In the genomic region with DNA sequence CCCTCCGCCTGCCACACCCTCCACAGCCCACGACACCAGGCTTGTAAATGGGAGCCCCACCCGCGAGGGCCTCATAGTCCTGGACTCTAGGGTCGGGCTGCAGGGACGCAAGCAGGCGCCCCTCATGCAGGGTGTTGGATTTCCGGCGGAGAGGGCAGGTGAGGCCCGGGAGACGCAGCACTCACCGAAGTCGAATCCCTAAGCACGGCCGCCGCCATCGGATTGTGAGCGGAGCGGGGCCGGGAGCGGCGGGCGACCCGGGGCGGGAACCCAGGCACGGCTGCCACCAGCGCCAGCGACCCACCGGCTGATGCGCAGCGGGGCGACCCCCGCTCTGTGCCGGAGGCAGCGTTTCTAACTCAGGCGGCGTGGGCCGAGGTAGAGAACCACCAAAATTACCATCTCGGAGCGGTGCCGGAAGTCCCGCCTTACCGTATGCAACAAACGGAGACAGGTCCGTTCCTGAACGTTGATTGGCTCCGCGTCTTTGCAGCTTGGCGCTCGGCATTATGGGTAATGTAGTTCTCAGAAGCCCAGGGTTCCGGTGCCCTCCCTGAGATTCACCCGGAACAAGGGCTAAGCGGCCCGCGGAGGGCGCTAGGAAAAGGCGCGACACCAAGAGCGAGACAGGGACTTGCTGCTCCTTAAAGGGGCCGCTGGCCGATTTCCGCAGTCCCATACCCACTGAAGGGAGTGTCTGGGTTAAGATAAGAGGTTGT, we compare ENCODE assay signal across 8 cellular contexts. TPM values are rescaled to one million over a fixed set of nuclear protein-coding genes. Genes with fewer than 3 reads are reported as not detected.
DNase-seq lines count a peak whose midpoint lies in the region; ATAC-seq and TF ChIP-seq lines count a peak whose summit lies in the region.

ZNF416 (minus strand) TSS at position 425 of the 719 bp plus-strand sequence; CDS start at position 218, 207 bp downstream.

- peaks cover 31% of the 10 kb centered on the region for H3K36me3 ChIP-seq in GM23338 (ENCODE audit: insufficient read depth)
- peaks cover 20 to 33% (median 27%) of the 10 kb centered on the region in 3 experiments for H3K36me3 ChIP-seq in naive thymus-derived CD4-positive, alpha-beta T cell (ENCODE audit: control insufficient read depth in 2 of 3, insufficient read depth in 3 of 3, low read length in 3 of 3)

- POLR2A ChIA-PET in naive thymus-derived CD4-positive, alpha-beta T cell (lab: Charles Lee): interaction anchor here (0.9 to 1.5 kb wide), 8 partner anchors 8 to 635 kb away, joined by 3 to 7 read pairs (median 3); partner anchors contain the start of genes ZNF274, ZNF551 and ZNF773

- H3K4me1 ChIP-seq in GM23338 (ENCODE audit: insufficient read depth): peaks cover 9% of the 10 kb centered on the region; the same call in 1 of the 2 replicates
- peaks cover 16 to 20% of the 10 kb centered on the region in 2 donors for H3K4me1 ChIP-seq in naive thymus-derived CD4-positive, alpha-beta T cell (ENCODE audit: control insufficient read depth in 2 of 2, insufficient read depth in 2 of 2, low read length in 2 of 2)

- H3K4me1 Mint-ChIP-seq in GM23338: peaks cover 12% of the 10 kb centered on the region; the same call in 2 of the 3 replicates
- H3K4me1 Mint-ChIP-seq in activated T-helper 17 cell treated with anti-CD3 and anti-CD28 coated beads, Interleukin-2, amount 50 U/mL, for 72 hours: peaks cover 10% of the 10 kb centered on the region
- H3K4me1 Mint-ChIP-seq in naive thymus-derived CD4-positive, alpha-beta T cell: peaks cover 13 to 35% (median 26%) of the 10 kb centered on the region in 7 donors
- H3K4me1 Mint-ChIP-seq in stimulated activated memory B cell treated with anti-CD40 and anti-IgM and Interleukin-4, amounts not matched to agents 10 μg/mL and 1 μg/mL and 100 μg/mL, for 72 hours: peaks cover 34% of the 10 kb centered on the region

- H3K9me2 ChIP-seq in GM23338 (ENCODE audit: insufficient read depth): peaks cover 22% of the 10 kb centered on the region

- peak within 1 kb of the TSS; percentile 26; the same call in 1 of the 2 replicates for H3K27ac ChIP-seq in GM23338 (ENCODE audit: low read depth)
- H3K27ac ChIP-seq in naive thymus-derived CD4-positive, alpha-beta T cell (ENCODE audit: low read depth, low read length): peak within 1 kb of the TSS; percentile 80

- H3K4me3 Mint-ChIP-seq in GM23338: peak within 1 kb of the TSS; percentile 84
- H3K4me3 Mint-ChIP-seq in activated T-helper 17 cell treated with anti-CD3 and anti-CD28 coated beads, Interleukin-2, amount 50 U/mL, for 72 hours: peak within 1 kb of the TSS; percentile 77
- peak within 1 kb of the TSS; percentile 75 to 91 (median 85) for H3K4me3 Mint-ChIP-seq in naive thymus-derived CD4-positive, alpha-beta T cell
- H3K4me3 Mint-ChIP-seq in stimulated activated memory B cell treated with anti-CD40 and anti-IgM and Interleukin-4, amounts not matched to agents 10 μg/mL and 1 μg/mL and 100 μg/mL, for 72 hours: peak within 1 kb of the TSS; percentile 90

- peaks cover 18% of the 10 kb centered on the region for H3K27me3 Mint-ChIP-seq in GM23338 (ENCODE audit: insufficient read depth, low read depth, poor library complexity)
- H3K27me3 Mint-ChIP-seq in activated T-helper 17 cell treated with anti-CD3 and anti-CD28 coated beads, Interleukin-2, amount 50 U/mL, for 72 hours: no peaks in the 10 kb centered on the region
- H3K27me3 Mint-ChIP-seq in naive thymus-derived CD4-positive, alpha-beta T cell: no peaks in the 10 kb centered on the region
- no peaks in the 10 kb centered on the region for H3K27me3 Mint-ChIP-seq in stimulated activated memory B cell treated with anti-CD40 and anti-IgM and Interleukin-4, amounts not matched to agents 10 μg/mL and 1 μg/mL and 100 μg/mL, for 72 hours

- H2AFZ ChIP-seq in GM23338: peak within 1 kb of the TSS; percentile 28

- peak in 1 of 2 experiments; percentile 41; a peak in 2 of 4 replicates for TF ChIP-seq CTCF in GM23338 (conservative IDR thresholded peaks at IDR 0.05; ENCODE audit: low read depth in 2 of 2)
- peak; percentile 3 for TF ChIP-seq CTCF in fibroblast of mammary gland (conservative IDR thresholded peaks at IDR 0.05; ENCODE audit: control insufficient read depth, insufficient read depth, low read depth, low read length)

- CTCF ChIA-PET in naive thymus-derived CD4-positive, alpha-beta T cell (lab: Charles Lee): interaction anchor here (0.8 kb wide), 1 partner anchor 19 kb away, joined by 4 read pairs; no protein-coding TSS in a partner anchor

- H3K4me3 ChIP-seq in GM23338 (peak within 1 kb of the TSS; percentile 81), fibroblast of mammary gland (ENCODE audit: control insufficient read depth, low read depth, low read length) (peak within 1 kb of the TSS; percentile 77)
- peak within 1 kb of the TSS; percentile 73 for H3K4me3 ChIP-seq in naive thymus-derived CD4-positive, alpha-beta T cell (ENCODE audit: low read length)

- peaks cover 58% of the 10 kb centered on the region for H3K36me3 Mint-ChIP-seq in GM23338 (ENCODE audit: low read depth)
- H3K36me3 Mint-ChIP-seq in activated T-helper 17 cell treated with anti-CD3 and anti-CD28 coated beads, Interleukin-2, amount 50 U/mL, for 72 hours (ENCODE audit: low read depth): peaks cover 42% of the 10 kb centered on the region
- peaks cover 36 to 65% (median 45%) of the 10 kb centered on the region in 5 donors for H3K36me3 Mint-ChIP-seq in naive thymus-derived CD4-positive, alpha-beta T cell
- peaks cover 44% of the 10 kb centered on the region for H3K36me3 Mint-ChIP-seq in stimulated activated memory B cell treated with anti-CD40 and anti-IgM and Interleukin-4, amounts not matched to agents 10 μg/mL and 1 μg/mL and 100 μg/mL, for 72 hours

- 0 out of 2 replicates have a peak within 1 kb of the TSS, but pooled peaks have one; percentile 67 for H3K27ac Mint-ChIP-seq in GM23338
- peak within 1 kb of the TSS; percentile 76 for H3K27ac Mint-ChIP-seq in activated T-helper 17 cell treated with anti-CD3 and anti-CD28 coated beads, Interleukin-2, amount 50 U/mL, for 72 hours
- H3K27ac Mint-ChIP-seq in naive thymus-derived CD4-positive, alpha-beta T cell: peak within 1 kb of the TSS; percentile 78 to 91 (median 87)
- H3K27ac Mint-ChIP-seq in stimulated activated memory B cell treated with anti-CD40 and anti-IgM and Interleukin-4, amounts not matched to agents 10 μg/mL and 1 μg/mL and 100 μg/mL, for 72 hours: peak within 1 kb of the TSS; percentile 77

- peak; percentile 77 for ATAC-seq in GM23338
- ATAC-seq in activated T-helper 17 cell treated with anti-CD3 and anti-CD28 coated beads, Interleukin-2, amount 50 U/mL, for 72 hours (replicated peaks): peak; percentile 98
- ATAC-seq in naive thymus-derived CD4-positive, alpha-beta T cell: peak; percentile 99
- peak; percentile 98 for ATAC-seq in stimulated activated memory B cell treated with anti-CD40 and anti-IgM and Interleukin-4, amounts not matched to agents 10 μg/mL and 1 μg/mL and 100 μg/mL, for 72 hours

- H3K9me3 ChIP-seq in naive thymus-derived CD4-positive, alpha-beta T cell (ENCODE audit: control insufficient read depth in 2 of 3, low read length in 3 of 3): peaks cover 7 to 42% (median 22%) of the 10 kb centered on the region in 3 experiments

- H3K27me3 ChIP-seq in GM23338 (ENCODE audit: insufficient read depth): no peaks in the 10 kb centered on the region
- H3K27me3 ChIP-seq in naive thymus-derived CD4-positive, alpha-beta T cell (ENCODE audit: control insufficient read depth in 2 of 2, insufficient read depth in 2 of 2, low read length in 2 of 2): no peaks in the 10 kb centered on the region

- peaks cover 17% of the 10 kb centered on the region for H3K79me2 ChIP-seq in GM23338 (replicated peaks; ENCODE audit: insufficient read depth)

- H4K20me1 ChIP-seq in GM23338 (replicated peaks; ENCODE audit: insufficient read depth): no peaks in the 10 kb centered on the region

- peak within 1 kb of the TSS; percentile 82 for H3K4me2 ChIP-seq in GM23338

- intact Hi-C loops in naive thymus-derived CD4-positive, alpha-beta T cell (cut with micrococcal nuclease): loop anchor here (1.0 to 10.0 kb wide), 29 partner anchors 19 to 1264 kb away; partner anchors contain the start of genes ZNF134 (in 2 of the 2), ZNF211 (in 2 of the 2), ZNF417 (in 2 of the 2) and ZNF530 (in 2 of the 2)

- peaks cover 80% of the 10 kb centered on the region for H3K9me3 Mint-ChIP-seq in GM23338
- peaks cover 17% of the 10 kb centered on the region for H3K9me3 Mint-ChIP-seq in activated T-helper 17 cell treated with anti-CD3 and anti-CD28 coated beads, Interleukin-2, amount 50 U/mL, for 72 hours
- H3K9me3 Mint-ChIP-seq in naive thymus-derived CD4-positive, alpha-beta T cell: peaks cover 19 to 78% (median 54%) of the 10 kb centered on the region in 11 donors
- H3K9me3 Mint-ChIP-seq in stimulated activated memory B cell treated with anti-CD40 and anti-IgM and Interleukin-4, amounts not matched to agents 10 μg/mL and 1 μg/mL and 100 μg/mL, for 72 hours: peaks cover 38% of the 10 kb centered on the region

- H3F3A ChIP-seq in GM23338 (replicated peaks; ENCODE audit: low read depth): no peaks in the 10 kb centered on the region

- DNase-seq in EH (ENCODE audit: low read depth) (peak; percentile 99), GM23338 (ENCODE audit: low spot score) (peak; percentile 100), Kasumi-1 (lab: John Stamatoyannopoulos, UW) (peak; percentile 98), RKO (ENCODE audit: low spot score) (peak; percentile 98), fibroblast of mammary gland (ENCODE audit: low read depth) (peak; percentile 99)
- peak; percentile 76 to 98 (median 96) for DNase-seq in naive thymus-derived CD4-positive, alpha-beta T cell

TF ChIP-seq in GM23338, 12 proteins besides CTCF, POLR2A, EP300 and RAD21 (continues in another document):
- TF ChIP-seq POLR2AphosphoS5 (IDR thresholded peaks at IDR 0.05; ENCODE audit: low read depth) (peak; percentile 71), STAT1 (IDR thresholded peaks at IDR 0.05; ENCODE audit: unreplicated experiment) (no peak), CREB1 (CRISPR knock-in tag; IDR thresholded peaks at IDR 0.05; ENCODE audit: low read depth) (peak; percentile 68), ETS1 (IDR thresholded peaks at IDR 0.05) (peak; percentile 93)

RNA-seq across cellular contexts. Expression of gene ZNF416, which starts in this region (rescaled TPM):
- 8.6 and 11.9 TPM in 2 replicates for total RNA-seq in GM23338 (2014; rRNA removed; shearing (Covaris generic))
- polyA plus RNA-seq in GM23338 (2016; fragmentation: Nextera tagmentation; extraction: Ambion mirVana): 3.3 and 4.3 TPM in 2 replicates
- total RNA-seq in activated T-helper 17 cell treated with anti-CD3 and anti-CD28 coated beads, Interleukin-2, amount 50 U/mL, for 72 hours: 1 to 10 TPM; 2.2 to 2.4 TPM
- 10 to 100 TPM in 2 of 5 experiments, 1 to 10 TPM in 3; 4.4 to 13.8 (median 5.7) TPM for total RNA-seq in naive thymus-derived CD4-positive, alpha-beta T cell
- 10 to 100 TPM in 1 of 2 donors, 1 to 10 TPM in 1; 4.9 to 10.4 TPM for polyA plus RNA-seq in naive thymus-derived CD4-positive, alpha-beta T cell

Comparison
In these comparisons a context has a peak if more than half of its experiments do, and no peak if none do; other contexts are left out.
1. Peak in every context shown above with its lines: DNase-seq, ATAC-seq, H3K4me3 ChIP-seq and H3K27ac ChIP-seq.